ENCODE assay signal across 28 cellular contexts in genomic region chr15:72369964-72370363, GRCh38. TPM values are rescaled to one million over a fixed set of nuclear protein-coding genes. Genes with fewer than 3 reads are reported as not detected.
DNase-seq lines count a peak whose midpoint lies in the region; ATAC-seq, FAIRE-seq and TF ChIP-seq lines count a peak whose summit lies in the region.
"Had no signal": no experiment of that assay in that cellular context is flagged by ENCODE, and none has a peak within 500 bp of the region (broad histone marks: within the 10 kb centered on the region; RNA-seq: fewer than 3 reads in every experiment).

No MANE protein-coding gene starts in this region.

- no peak overlapping the region for H2AFZ ChIP-seq in astrocyte (ENCODE audit: low read depth, low read length)
- H2AFZ ChIP-seq: neural progenitor cell had no signal

- DNase-seq in HCEC 1CT: peak; percentile 54
- DNase-seq in MV-4-11 (lab: John Stamatoyannopoulos, UW): peak; percentile 86
- DNase-seq in astrocyte (ENCODE audit: low read depth): no peak
- no peak for DNase-seq in memory B cell (ENCODE audit: low spot score in 2 of 2)
- DNase-seq in posterior vena cava (ENCODE audit: low spot score): no peak
- DNase-seq in DMS53 (lab: John Stamatoyannopoulos, UW): no peak
- DNase-seq in stimulated activated CD4-positive, alpha-beta T cell treated with anti-CD3 and anti-CD28 coated beads, Interleukin-4, amount 100 ng/mL, for 4 hours: no peak
- DNase-seq: activated CD8-positive, alpha-beta T cell treated with anti-CD3 and anti-CD28 coated beads, Interleukin-2, amount 10 ng/mL, durations not matched to agents 7 days and 5 days; activated naive CD4-positive, alpha-beta T cell treated with anti-CD3 and anti-CD28 coated beads for 36 hours; activated T-cell treated with anti-CD3 and anti-CD28 coated beads, Interleukin-2, amount 50 U/mL, for 1 hour; aorta; CD8-positive, alpha-beta T cell; DMS79 treated with DMSO at 0.1 percent for 48 hours; effector CD4-positive, alpha-beta T cell; left colon; mucosa of descending colon; NCI-H2171 treated with DMSO at 0.1 percent for 48 hours; PC-3; small intestine; stimulated activated CD4-positive, alpha-beta T cell treated with anti-CD3 and anti-CD28 coated beads, Interleukin-4, amount 100 ng/mL, for 1 hour; T1000 had no signal

- H3K36me3 Mint-ChIP-seq in astrocyte (ENCODE audit: low read depth, unreplicated experiment) (peaks cover 11% of the 10 kb centered on the region), memory B cell (peaks cover 25% of the 10 kb centered on the region)

- peaks cover 68% of the 10 kb centered on the region for H3K79me2 ChIP-seq in astrocyte (ENCODE audit: insufficient read depth, low read length)

- H3K4me1 ChIP-seq in astrocyte (ENCODE audit: insufficient read depth, low read length): no peaks in the 10 kb centered on the region
- H3K4me1 ChIP-seq: neural progenitor cell had no signal

- TF ChIP-seq CTCF in astrocyte (IDR thresholded peaks at IDR 0.05; ENCODE audit: insufficient read depth, low read depth, low read length): no peak

- no peaks in the 10 kb centered on the region for H3K36me3 ChIP-seq in astrocyte (ENCODE audit: insufficient read depth, low read length)
- H3K36me3 ChIP-seq: neural progenitor cell had no signal

- no peak overlapping the region for H3K4me3 Mint-ChIP-seq in astrocyte (ENCODE audit: unreplicated experiment)
- H3K4me3 Mint-ChIP-seq in memory B cell: no peak overlapping the region
- H3K4me3 Mint-ChIP-seq: activated CD8-positive, alpha-beta T cell treated with anti-CD3 and anti-CD28 coated beads, Interleukin-2, amount 10 ng/mL, durations not matched to agents 7 days and 5 days; activated naive CD4-positive, alpha-beta T cell treated with anti-CD3 and anti-CD28 coated beads for 36 hours; CD8-positive, alpha-beta T cell; neural progenitor cell; stimulated activated naive CD8-positive, alpha-beta T cell treated with anti-CD3 and anti-CD28 coated beads, Interleukin-15, Interleukin-2, amounts not matched to agents 100 ng/mL and 50 ng/mL, for 24 hours; type B pancreatic cell had no signal

- H3K9ac ChIP-seq in astrocyte (ENCODE audit: low read length): no peak overlapping the region
- H3K9ac ChIP-seq: neural progenitor cell had no signal

- no peaks in the 10 kb centered on the region for H3K9me3 ChIP-seq in astrocyte (ENCODE audit: insufficient read depth, low read depth, low read length)
- H3K9me3 ChIP-seq: mucosa of descending colon had no signal

- H4K20me1 ChIP-seq in astrocyte (ENCODE audit: insufficient read depth, low read length): peaks cover 40% of the 10 kb centered on the region

- intact Hi-C loops in posterior vena cava (cut with DNase I): no loop called here

- H3K27ac Mint-ChIP-seq in astrocyte (ENCODE audit: unreplicated experiment) (peak overlapping the region; percentile 56), memory B cell (peak overlapping the region; percentile 50)
- H3K27ac Mint-ChIP-seq: activated CD8-positive, alpha-beta T cell treated with anti-CD3 and anti-CD28 coated beads, Interleukin-2, amount 10 ng/mL, durations not matched to agents 7 days and 5 days; activated naive CD4-positive, alpha-beta T cell treated with anti-CD3 and anti-CD28 coated beads for 36 hours; CD8-positive, alpha-beta T cell; neural progenitor cell; stimulated activated naive CD8-positive, alpha-beta T cell treated with anti-CD3 and anti-CD28 coated beads, Interleukin-15, Interleukin-2, amounts not matched to agents 100 ng/mL and 50 ng/mL, for 24 hours; type B pancreatic cell had no signal

- H3K4me2 ChIP-seq in astrocyte (ENCODE audit: low read length): no peak overlapping the region
- H3K4me2 ChIP-seq: neural progenitor cell had no signal

- no peak for FAIRE-seq in astrocyte (lab: Jason Lieb, UNC)
- FAIRE-seq: H54, small intestine had no signal

- H3K9me3 Mint-ChIP-seq in astrocyte (ENCODE audit: unreplicated experiment): no peaks in the 10 kb centered on the region
- peaks cover 1% of the 10 kb centered on the region for H3K9me3 Mint-ChIP-seq in memory B cell
- H3K9me3 Mint-ChIP-seq: activated naive CD4-positive, alpha-beta T cell treated with anti-CD3 and anti-CD28 coated beads for 36 hours; CD8-positive, alpha-beta T cell; neural progenitor cell; stimulated activated naive CD8-positive, alpha-beta T cell treated with anti-CD3 and anti-CD28 coated beads, Interleukin-15, Interleukin-2, amounts not matched to agents 100 ng/mL and 50 ng/mL, for 24 hours; type B pancreatic cell had no signal

- no peaks in the 10 kb centered on the region for H3K27me3 ChIP-seq in astrocyte (ENCODE audit: insufficient read depth, low read length)
- H3K27me3 ChIP-seq: neural progenitor cell had no signal

- H3K4me3 ChIP-seq in astrocyte (ENCODE audit: insufficient read depth, low read depth, low read length): no peak overlapping the region
- H3K4me3 ChIP-seq: mucosa of descending colon, neural progenitor cell had no signal

- no peaks in the 10 kb centered on the region for H3K27me3 Mint-ChIP-seq in astrocyte (ENCODE audit: low read depth, unreplicated experiment)
- no peaks in the 10 kb centered on the region for H3K27me3 Mint-ChIP-seq in memory B cell
- H3K27me3 Mint-ChIP-seq: stimulated activated naive CD8-positive, alpha-beta T cell treated with anti-CD3 and anti-CD28 coated beads, Interleukin-15, Interleukin-2, amounts not matched to agents 100 ng/mL and 50 ng/mL, for 24 hours; type B pancreatic cell had no signal

- H3K4me1 Mint-ChIP-seq in astrocyte (ENCODE audit: low read depth, unreplicated experiment): peaks cover 23% of the 10 kb centered on the region
- H3K4me1 Mint-ChIP-seq in memory B cell: peaks cover 62% of the 10 kb centered on the region

- ATAC-seq in memory B cell (ENCODE audit: low read depth) (no peak), GM18502 (IDR thresholded peaks at IDR 0.05; ENCODE audit: poor library complexity, unreplicated experiment) (no peak)
- ATAC-seq: activated CD8-positive, alpha-beta T cell treated with anti-CD3 and anti-CD28 coated beads, Interleukin-2, amount 10 ng/mL, durations not matched to agents 7 days and 5 days; CD8-positive, alpha-beta T cell; left colon; mucosa of descending colon; PC-3 had no signal

- H3K27ac ChIP-seq in astrocyte (ENCODE audit: low read depth, low read length): no peak overlapping the region
- H3K27ac ChIP-seq: neural progenitor cell had no signal

RNA-seq across cellular contexts. Expression of gene HEXA, which starts 5.8 kb away (rescaled TPM):
- total RNA-seq in astrocyte (145 and 178 TPM in 2 replicates), posterior vena cava (100 to 1,000 TPM in 1 of 2 donors, 10 to 100 TPM in 1; 84.0 to 120 TPM)
- total RNA-seq: PC-3 had no signal

RNA-seq across cellular contexts. Expression of gene TMEM202, which starts 28.1 kb away (rescaled TPM):
- total RNA-seq in astrocyte (not detected in 2 replicates), posterior vena cava (not detected)
- total RNA-seq: activated CD8-positive, alpha-beta T cell treated with anti-CD3 and anti-CD28 coated beads, Interleukin-2, amount 10 ng/mL, durations not matched to agents 7 days and 5 days; activated naive CD4-positive, alpha-beta T cell treated with anti-CD3 and anti-CD28 coated beads for 36 hours; aorta; CD8-positive, alpha-beta T cell; left colon; mucosa of descending colon; PC-3; pulmonary artery endothelial cell; SK-MEL-5 had no signal

RNA-seq across cellular contexts. Expression of gene CELF6, which starts 50.0 kb away (rescaled TPM):
- total RNA-seq in astrocyte (0.41 TPM in 1 of 2 replicates, not detected in the other), posterior vena cava (1 to 10 TPM in 1 of 2 donors, under 1 TPM in 1; 0.76 to 1.6 TPM)
- total RNA-seq: PC-3, pulmonary artery endothelial cell, SK-MEL-5 had no signal

Comparison
In these comparisons a context has a peak if more than half of its experiments do, and no peak if none do; other contexts are left out.
1. DNase-seq: peak in HCEC 1CT (single experiment) and MV-4-11 (single experiment); none in astrocyte (single experiment), memory B cell (0 of 2), posterior vena cava (single experiment), DMS53 (single experiment) and stimulated activated CD4-positive, alpha-beta T cell treated with anti-CD3 and anti-CD28 coated beads, Interleukin-4, amount 100 ng/mL, for 4 hours (0 of 2).